ENCODE assay signal across 7 cellular contexts in genomic region chr16:74650966-74651567, GRCh38. TPM values are rescaled to one million over a fixed set of nuclear protein-coding genes. Genes with fewer than 3 reads are reported as not detected.
DNase-seq lines count a peak whose midpoint lies in the region; ATAC-seq and TF ChIP-seq lines count a peak whose summit lies in the region.

No MANE protein-coding gene starts in this region.

- H3K9me3 ChIP-seq in MM.1S (replicated peaks; ENCODE audit: insufficient read depth, low read length) (no peaks in the 10 kb centered on the region), neural cell (ENCODE audit: low read length) (no peaks in the 10 kb centered on the region)

- no peak overlapping the region for H3K4me2 ChIP-seq in MM.1S (ENCODE audit: low read depth, low read length)
- H3K4me2 ChIP-seq in neural cell (ENCODE audit: low read length) = no peak overlapping the region

- no peak for TF ChIP-seq EP300 in neural cell (conservative IDR thresholded peaks at IDR 0.05; ENCODE audit: poor library complexity, severe bottlenecking)

- TF ChIP-seq RAD21 in neural cell (conservative IDR thresholded peaks at IDR 0.05) = no peak

- H3K27me3 ChIP-seq in MM.1S (replicated peaks; ENCODE audit: insufficient read depth, low read length) = no peaks in the 10 kb centered on the region
- H3K27me3 ChIP-seq in neural cell (ENCODE audit: insufficient read depth, low read depth, low read length) = no peaks in the 10 kb centered on the region

- H3F3A ChIP-seq in MM.1S (ENCODE audit: insufficient read depth, low read length) (no peaks in the 10 kb centered on the region), neural cell (ENCODE audit: insufficient read depth, low read length, poor library complexity, severe bottlenecking) (no peaks in the 10 kb centered on the region)

- ATAC-seq in HG02678 (IDR thresholded peaks at IDR 0.05; ENCODE audit: unreplicated experiment) (no peak), GM19452 (IDR thresholded peaks at IDR 0.05; ENCODE audit: unreplicated experiment) (no peak)

- no peaks in the 10 kb centered on the region for H4K20me1 ChIP-seq in MM.1S (ENCODE audit: insufficient read depth, low read length)
- H4K20me1 ChIP-seq in neural cell (ENCODE audit: insufficient read depth) = no peaks in the 10 kb centered on the region

- no peaks in the 10 kb centered on the region for H3K4me1 ChIP-seq in MM.1S (ENCODE audit: low read length)

- H3K9me2 ChIP-seq in MM.1S (replicated peaks; ENCODE audit: insufficient read depth, low read length) (no peaks in the 10 kb centered on the region), neural cell (ENCODE audit: insufficient read depth, low read length) (no peaks in the 10 kb centered on the region)

- no peak overlapping the region for H3K9ac ChIP-seq in MM.1S (ENCODE audit: low read length)
- no peak overlapping the region for H3K9ac ChIP-seq in neural cell (ENCODE audit: low read length)

- no peak overlapping the region for H3K4me3 ChIP-seq in MM.1S (ENCODE audit: low read length)
- no peak overlapping the region for H3K4me3 ChIP-seq in neural cell (ENCODE audit: low read length)

- H3K36me3 ChIP-seq in MM.1S (replicated peaks; ENCODE audit: insufficient read depth, low read length) (no peaks in the 10 kb centered on the region), neural cell (ENCODE audit: insufficient read depth, low read length) (no peaks in the 10 kb centered on the region)

- H3K27ac ChIP-seq in MM.1S (ENCODE audit: low read length) = no peak overlapping the region
- H3K27ac ChIP-seq in neural cell (ENCODE audit: low read length) = no peak overlapping the region

- DNase-seq in GM03348 (ENCODE audit: low spot score) (peak; percentile 22), MM.1S (no peak), cerebellar cortex (ENCODE audit: low spot score) (peak; percentile 16), NCI-H2029 treated with DMSO at 0.1 percent for 48 hours (lab: John Stamatoyannopoulos, UW) (no peak)

- peak; percentile 18; the same call in 1 of the 2 replicates for TF ChIP-seq CTCF in MM.1S (IDR thresholded peaks at IDR 0.05; ENCODE audit: low read length)
- peak; percentile 56 for TF ChIP-seq CTCF in neural cell (IDR thresholded peaks at IDR 0.05; ENCODE audit: poor library complexity, severe bottlenecking)

- H3K79me2 ChIP-seq in MM.1S (ENCODE audit: low read length) (peaks cover 47% of the 10 kb centered on the region), neural cell (replicated peaks; ENCODE audit: insufficient read depth, low read length) (peaks cover 13% of the 10 kb centered on the region)

- H2AFZ ChIP-seq in MM.1S (ENCODE audit: low read length) (no peak overlapping the region), neural cell (ENCODE audit: low read depth, low read length) (no peak overlapping the region)

TF ChIP-seq in neural cell, 6 proteins besides CTCF, POLR2A, EP300 and RAD21:
- TF ChIP-seq TAF1 (IDR thresholded peaks at IDR 0.05; ENCODE audit: low read depth) (no peak), SMC3 (conservative IDR thresholded peaks at IDR 0.05; ENCODE audit: poor library complexity) (peak; percentile 33), REST (IDR thresholded peaks at IDR 0.05; ENCODE audit: borderline replicate concordance) (no peak), POLR2AphosphoS5 (IDR thresholded peaks at IDR 0.05) (no peak)

RNA-seq across cellular contexts. Expression of gene RFWD3, which starts 15.6 kb away (rescaled TPM):
- 10.7 and 15.5 TPM in 2 replicates for polyA plus RNA-seq in neural cell
- polyA minus RNA-seq in neural cell = 21.1 and 24.1 TPM in 2 replicates

RNA-seq across cellular contexts. Expression of gene GLG1, which starts 44.2 kb away (rescaled TPM):
- 36.6 and 40.2 TPM in 2 replicates for polyA plus RNA-seq in neural cell
- 123 and 132 TPM in 2 replicates for polyA minus RNA-seq in neural cell

RNA-seq across cellular contexts. Expression of gene MLKL, which starts 49.6 kb away (rescaled TPM):
- polyA plus RNA-seq in neural cell = not detected in 2 replicates
- not detected in 2 replicates for polyA minus RNA-seq in neural cell

Comparison
In these comparisons a context has a peak if more than half of its experiments do, and no peak if none do; other contexts are left out.
1. DNase-seq: peak in GM03348 (single experiment) and cerebellar cortex (single experiment); none in MM.1S (single experiment) and NCI-H2029 treated with DMSO at 0.1 percent for 48 hours (single experiment).